ENCODE assay signal across 9 cellular contexts in genomic region chr1:15756143-15757015, GRCh38. TPM values are rescaled to one million over a fixed set of nuclear protein-coding genes. Genes with fewer than 3 reads are reported as not detected.
DNase-seq lines count a peak whose midpoint lies in the region; ATAC-seq, FAIRE-seq and TF ChIP-seq lines count a peak whose summit lies in the region.
"Had no signal": no experiment of that assay in that cellular context is flagged by ENCODE, and none has a peak within 500 bp of the region (broad histone marks: within the 10 kb centered on the region; RNA-seq: fewer than 3 reads in every experiment).

No MANE protein-coding gene starts in this region.

- ATAC-seq in GM19467 (IDR thresholded peaks at IDR 0.05; ENCODE audit: unreplicated experiment) (no peak), HG03175 (IDR thresholded peaks at IDR 0.05; ENCODE audit: unreplicated experiment) (no peak)

- H2AFZ ChIP-seq in H1 (ENCODE audit: low read length) (no peak overlapping the region), parathyroid adenoma (peak overlapping the region; percentile 53)

- TF ChIP-seq CTCF in H1 (IDR thresholded peaks at IDR 0.05; ENCODE audit: control extremely low read depth in 1 of 3, insufficient read depth in 1 of 3, low read depth in 1 of 3, low read length in 3 of 3) (no peak), parathyroid adenoma (IDR thresholded peaks at IDR 0.05) (no peak)

- H4K91ac ChIP-seq in H1 (replicated peaks; ENCODE audit: insufficient read length, low read length), result peak overlapping the region; percentile 1

- DNase-seq in HT1080 (ENCODE audit: low read depth) (peak; percentile 80), NCI-H526 (lab: John Stamatoyannopoulos, UW) (peak; percentile 90 to 97), H1 (ENCODE audit: low read depth in 1 of 2, low spot score in 2 of 2) (no peak), cerebellar nuclear complex (lab: John Stamatoyannopoulos, UW) (no peak), dedifferentiated amniotic fluid mesenchymal stem cell (ENCODE audit: extremely low spot score) (no peak)
- DNase-seq: effector memory CD4-positive, alpha-beta T cell had no signal

- H2BK20ac ChIP-seq in H1 (ENCODE audit: low read length), result no peak overlapping the region

- peak overlapping the region; percentile 20; the same call in 1 of the 2 replicates for H2BK15ac ChIP-seq in H1 (ENCODE audit: low read length)

- H3K56ac ChIP-seq in H1 (replicated peaks; ENCODE audit: insufficient read length, low read depth, low read length), result no peak overlapping the region

- H3K27ac ChIP-seq in H1 (ENCODE audit: low read depth, low read length), result no peak overlapping the region
- H3K27ac ChIP-seq in parathyroid adenoma, result no peak overlapping the region

- H3K4me3 ChIP-seq in H1 (ENCODE audit: extremely low read depth in 1 of 4, insufficient read depth in 2 of 4, low read depth in 3 of 4, low read length in 4 of 4), result no peak overlapping the region
- peak overlapping the region; percentile 35 for H3K4me3 ChIP-seq in parathyroid adenoma (ENCODE audit: low read depth, low read length)

- TF ChIP-seq EP300 in H1 (IDR thresholded peaks at IDR 0.05; ENCODE audit: borderline replicate concordance in 1 of 2, low read depth in 2 of 2, low read length in 2 of 2), result no peak

- 73% methylated on average over 21 of the region's 21 CpGs; no CpG with 5 or more reads in 1 of the 2 experiments for WGBS in H1 (ENCODE audit: extremely low coverage in 1 of 2, insufficient coverage in 1 of 2, insufficient read length in 1 of 2, insufficient replicate concordance in 2 of 2, low coverage in 1 of 2, low lambda C conversion rate in 2 of 2, missing lambda C conversion rate in 1 of 2), 2 experiments

- H3K27me3 ChIP-seq in H1 (replicated peaks in 1 of 4; ENCODE audit: control insufficient read depth in 3 of 4, extremely low read depth in 1 of 4, insufficient read depth in 3 of 4, low read length in 3 of 4) (no peaks in the 10 kb centered on the region), parathyroid adenoma (ENCODE audit: control insufficient read depth, insufficient read depth, low read length) (no peaks in the 10 kb centered on the region)

- peaks cover 14 to 37% (median 30%) of the 10 kb centered on the region in 4 experiments for H3K4me1 ChIP-seq in H1 (replicated peaks in 1 of 4; ENCODE audit: control insufficient read depth in 3 of 4, insufficient read depth in 4 of 4, low read length in 3 of 4)
- peaks cover 7% of the 10 kb centered on the region for H3K4me1 ChIP-seq in parathyroid adenoma

- peaks cover 0 to 25% of the 10 kb centered on the region in 2 experiments; a peak in 2 of 4 replicates for H3K79me2 ChIP-seq in H1 (ENCODE audit: control insufficient read depth in 1 of 2, insufficient read depth in 2 of 2, low read length in 2 of 2)
- no peaks in the 10 kb centered on the region for H3K79me2 ChIP-seq in parathyroid adenoma

- H2BK120ac ChIP-seq in H1 (replicated peaks; ENCODE audit: low read depth, low read length), result peak overlapping the region; percentile 10

- no peak for TF ChIP-seq RAD21 in H1 (IDR thresholded peaks at IDR 0.05 in 1 of 2, conservative IDR thresholded peaks at IDR 0.05 in 1 of 2; ENCODE audit: low read depth in 2 of 2, low read length in 2 of 2)

- peaks cover 10% of the 10 kb centered on the region; the same call in 1 of the 2 replicates for H3K23me2 ChIP-seq in H1 (ENCODE audit: low read depth, low read length)

- peaks cover 3 to 5% of the 10 kb centered on the region in 2 experiments for H4K20me1 ChIP-seq in H1 (replicated peaks in 1 of 2; ENCODE audit: control insufficient read depth in 1 of 2, insufficient read depth in 2 of 2, low read length in 2 of 2)

- H3K4ac ChIP-seq in H1 (replicated peaks; ENCODE audit: insufficient read length, low read depth, low read length), result no peak overlapping the region

- H2AK5ac ChIP-seq in H1 (ENCODE audit: low read depth, low read length), result peak overlapping the region; percentile 53; the same call in 1 of the 2 replicates

- CTCF ChIA-PET in H1 (lab: Charles Lee; ENCODE audit: partially characterized antibody), result interaction anchor here (0.6 to 2.2 kb wide), 5 partner anchors 9 to 116 kb away, joined by 3 to 11 read pairs (median 5); no protein-coding TSS in a partner anchor

- H2BK5ac ChIP-seq in H1 (ENCODE audit: low read depth, low read length), result 0 out of 2 replicates have a peak overlapping the region, but pooled peaks have one; percentile 8

- no peak overlapping the region for H3K14ac ChIP-seq in H1 (ENCODE audit: insufficient read length)

- no peaks in the 10 kb centered on the region for H3K36me3 ChIP-seq in H1 (ENCODE audit: control insufficient read depth in 2 of 4, insufficient read depth in 4 of 4, low read length in 3 of 4)
- H3K36me3 ChIP-seq in parathyroid adenoma (ENCODE audit: control insufficient read depth, insufficient read depth, low read length), result no peaks in the 10 kb centered on the region

- no peak overlapping the region; the same call in 1 of the 2 replicates for H4K8ac ChIP-seq in H1 (ENCODE audit: extremely low read depth, insufficient read depth, low read length)

- H3K4me2 ChIP-seq in H1 (ENCODE audit: insufficient read depth in 1 of 2, low read depth in 2 of 2, low read length in 2 of 2) (peak overlapping the region in 1 of 2 experiments; percentile 80; a peak in 2 of 4 replicates), parathyroid adenoma (ENCODE audit: low read length) (peak overlapping the region; percentile 60)

- H3K9me3 ChIP-seq in H1 (ENCODE audit: insufficient read depth in 2 of 2, low read depth in 1 of 2, low read length in 1 of 2) (no peaks in the 10 kb centered on the region), parathyroid adenoma (ENCODE audit: control insufficient read depth, low read length) (no peaks in the 10 kb centered on the region)

- TF ChIP-seq POLR2A in H1 (IDR thresholded peaks at IDR 0.05; ENCODE audit: control extremely low read depth in 1 of 2, low read depth in 2 of 2, low read length in 2 of 2), result no peak

- no peak overlapping the region for H4K5ac ChIP-seq in H1 (ENCODE audit: insufficient read length, low read depth, low read length)

- peak overlapping the region; percentile 15; the same call in 1 of the 2 replicates for H3K18ac ChIP-seq in H1 (ENCODE audit: extremely low read depth, low read length)

- POLR2A ChIA-PET in H1 (lab: Charles Lee; ENCODE audit: partially characterized antibody), result interaction anchor here (0.6 to 2.4 kb wide), 8 partner anchors 9 to 195 kb away, joined by 3 to 8 read pairs (median 3); no protein-coding TSS in a partner anchor

- H3K79me1 ChIP-seq in H1 (ENCODE audit: low read depth, low read length), result peaks cover 11% of the 10 kb centered on the region

- FAIRE-seq in H1 (lab: Jason Lieb, UNC), result no peak

- no peak overlapping the region for H3K23ac ChIP-seq in H1 (ENCODE audit: insufficient read length)

- no peak overlapping the region for H3K9ac ChIP-seq in H1 (replicated peaks in 1 of 4; ENCODE audit: extremely low read depth in 1 of 4, low read depth in 3 of 4, low read length in 3 of 4)
- H3K9ac ChIP-seq in parathyroid adenoma, result no peak overlapping the region

- peak overlapping the region; percentile 32; the same call in 1 of the 2 replicates for H2BK12ac ChIP-seq in H1 (ENCODE audit: low read depth, low read length)

RNA-seq across cellular contexts. Expression of gene FBLIM1, which starts 2.2 kb away (rescaled TPM):
- total RNA-seq in HT1080 (2014; rRNA removed; shearing (Covaris generic)), result 80.6 and 82.6 TPM in 2 replicates
- polyA plus RNA-seq in HT1080 (2015; cell fraction: cytosol; rRNA removed), result 54.9 and 56.2 TPM in 2 replicates
- 50.8 and 68.3 TPM in 2 replicates for polyA plus RNA-seq in HT1080 (2015; cell fraction: nucleus; rRNA removed)
- 63.2 and 66.6 TPM in 2 replicates for total RNA-seq in H1 (2021; fragmentation: NEBNext Ultra II Directional; extraction: Animal tissue kit (Norgen Biotek cat#: 25700))
- polyA plus RNA-seq in H1 (2011; rRNA removed), result 66.7 and 99.1 TPM in 2 replicates
- 86.2 TPM for polyA plus RNA-seq in H1 (2011; cell fraction: cytosol; rRNA removed)
- 79.6 TPM for polyA plus RNA-seq in H1 (2011; cell fraction: nucleus; rRNA removed)
- 56.8 to 78.0 TPM (median 64.4 TPM) in 4 replicates for polyA plus RNA-seq in H1 (2012, experiment 1 of 2)
- polyA plus RNA-seq in H1 (2012, experiment 2 of 2), result 50.3 TPM
- 62.3 TPM for polyA plus RNA-seq in H1 (2013, experiment 1 of 2)
- polyA plus RNA-seq in H1 (2013, experiment 2 of 2), result 57.2 TPM
- 25.8 and 31.1 TPM in 2 replicates for polyA minus RNA-seq in H1 (2011; rRNA and poly(A)+ RNA removed)
- polyA minus RNA-seq in H1 (2011; cell fraction: cytosol; rRNA and poly(A)+ RNA removed), result 34.8 TPM
- polyA minus RNA-seq in H1 (2011; cell fraction: nucleus; rRNA and poly(A)+ RNA removed), result 44.5 TPM

RNA-seq across cellular contexts. Expression of gene TMEM82, which starts 14.1 kb away (rescaled TPM):
- total RNA-seq in HT1080 (2014; rRNA removed; shearing (Covaris generic)), result not detected in 2 replicates
- not detected in 2 replicates for polyA plus RNA-seq in HT1080 (2015; cell fraction: cytosol; rRNA removed)
- not detected in 2 replicates for polyA plus RNA-seq in HT1080 (2015; cell fraction: nucleus; rRNA removed)
- 0.21 and 0.32 TPM in 2 replicates for total RNA-seq in H1 (2021; fragmentation: NEBNext Ultra II Directional; extraction: Animal tissue kit (Norgen Biotek cat#: 25700))
- polyA plus RNA-seq in H1 (2011; rRNA removed), result 2.1 and 3.5 TPM in 2 replicates
- 1.5 TPM for polyA plus RNA-seq in H1 (2011; cell fraction: cytosol; rRNA removed)
- polyA plus RNA-seq in H1 (2011; cell fraction: nucleus; rRNA removed), result 2.0 TPM
- polyA plus RNA-seq in H1 (2012, experiment 1 of 2), result 0.46 to 1.7 TPM (median 1.1 TPM) in 4 replicates
- polyA plus RNA-seq in H1 (2012, experiment 2 of 2), result 0.91 TPM
- polyA plus RNA-seq in H1 (2013, experiment 1 of 2), result 0.73 TPM
- polyA plus RNA-seq in H1 (2013, experiment 2 of 2), result 0.66 TPM
- polyA minus RNA-seq in H1 (2011; rRNA and poly(A)+ RNA removed), result 0.19 and 0.61 TPM in 2 replicates
- 1.5 TPM for polyA minus RNA-seq in H1 (2011; cell fraction: cytosol; rRNA and poly(A)+ RNA removed)
- 1.1 TPM for polyA minus RNA-seq in H1 (2011; cell fraction: nucleus; rRNA and poly(A)+ RNA removed)

RNA-seq across cellular contexts. Expression of gene SLC25A34, which starts 20.3 kb away (rescaled TPM):
- 0.07 and 0.16 TPM in 2 replicates for total RNA-seq in HT1080 (2014; rRNA removed; shearing (Covaris generic))
- 0.02 TPM in 1 of 2 replicates, not detected in the other for polyA plus RNA-seq in HT1080 (2015; cell fraction: cytosol; rRNA removed)
- polyA plus RNA-seq in HT1080 (2015; cell fraction: nucleus; rRNA removed), result 1.4 and 2.3 TPM in 2 replicates
- 0.48 and 0.50 TPM in 2 replicates for total RNA-seq in H1 (2021; fragmentation: NEBNext Ultra II Directional; extraction: Animal tissue kit (Norgen Biotek cat#: 25700))
- 0.62 and 0.75 TPM in 2 replicates for polyA plus RNA-seq in H1 (2011; rRNA removed)
- polyA plus RNA-seq in H1 (2011; cell fraction: cytosol; rRNA removed), result 0.71 TPM
- 1.6 TPM for polyA plus RNA-seq in H1 (2011; cell fraction: nucleus; rRNA removed)
- 0.37 to 0.81 TPM (median 0.54 TPM) in 4 replicates for polyA plus RNA-seq in H1 (2012, experiment 1 of 2)
- polyA plus RNA-seq in H1 (2012, experiment 2 of 2), result 0.28 TPM
- polyA plus RNA-seq in H1 (2013, experiment 1 of 2), result 0.81 TPM
- 0.39 TPM for polyA plus RNA-seq in H1 (2013, experiment 2 of 2)
- polyA minus RNA-seq in H1 (2011; rRNA and poly(A)+ RNA removed), result 0.07 and 0.22 TPM in 2 replicates
- polyA minus RNA-seq in H1 (2011; cell fraction: cytosol; rRNA and poly(A)+ RNA removed), result not detected
- 0.70 TPM for polyA minus RNA-seq in H1 (2011; cell fraction: nucleus; rRNA and poly(A)+ RNA removed)

RNA-seq across cellular contexts. Expression of gene UQCRHL, which starts 51.1 kb away (rescaled TPM):
- 12.4 and 31.0 TPM in 2 replicates for total RNA-seq in HT1080 (2014; rRNA removed; shearing (Covaris generic))
- 4.0 and 6.9 TPM in 2 replicates for polyA plus RNA-seq in HT1080 (2015; cell fraction: cytosol; rRNA removed)
- 0.84 and 1.4 TPM in 2 replicates for polyA plus RNA-seq in HT1080 (2015; cell fraction: nucleus; rRNA removed)
- total RNA-seq in H1 (2021; fragmentation: NEBNext Ultra II Directional; extraction: Animal tissue kit (Norgen Biotek cat#: 25700)), result 3.4 and 3.9 TPM in 2 replicates
- 2.6 and 3.7 TPM in 2 replicates for polyA plus RNA-seq in H1 (2011; rRNA removed)
- 3.2 TPM for polyA plus RNA-seq in H1 (2011; cell fraction: cytosol; rRNA removed)
- polyA plus RNA-seq in H1 (2011; cell fraction: nucleus; rRNA removed), result 1.4 TPM
- polyA plus RNA-seq in H1 (2012, experiment 1 of 2), result 4.7 to 48.6 TPM (median 15.9 TPM) in 4 replicates
- 0.83 TPM for polyA plus RNA-seq in H1 (2012, experiment 2 of 2)
- 3.7 TPM for polyA plus RNA-seq in H1 (2013, experiment 1 of 2)
- polyA plus RNA-seq in H1 (2013, experiment 2 of 2), result 3.8 TPM
- 0.68 and 0.73 TPM in 2 replicates for polyA minus RNA-seq in H1 (2011; rRNA and poly(A)+ RNA removed)
- polyA minus RNA-seq in H1 (2011; cell fraction: cytosol; rRNA and poly(A)+ RNA removed), result 6.5 TPM
- polyA minus RNA-seq in H1 (2011; cell fraction: nucleus; rRNA and poly(A)+ RNA removed), result 1.2 TPM

Comparison
In these comparisons a context has a peak if more than half of its experiments do, and no peak if none do; other contexts are left out.
1. DNase-seq: peak in HT1080 (single experiment) and NCI-H526 (2 of 2); none in H1 (0 of 2), cerebellar nuclear complex (0 of 2) and dedifferentiated amniotic fluid mesenchymal stem cell (single experiment).